In the genomic region with DNA sequence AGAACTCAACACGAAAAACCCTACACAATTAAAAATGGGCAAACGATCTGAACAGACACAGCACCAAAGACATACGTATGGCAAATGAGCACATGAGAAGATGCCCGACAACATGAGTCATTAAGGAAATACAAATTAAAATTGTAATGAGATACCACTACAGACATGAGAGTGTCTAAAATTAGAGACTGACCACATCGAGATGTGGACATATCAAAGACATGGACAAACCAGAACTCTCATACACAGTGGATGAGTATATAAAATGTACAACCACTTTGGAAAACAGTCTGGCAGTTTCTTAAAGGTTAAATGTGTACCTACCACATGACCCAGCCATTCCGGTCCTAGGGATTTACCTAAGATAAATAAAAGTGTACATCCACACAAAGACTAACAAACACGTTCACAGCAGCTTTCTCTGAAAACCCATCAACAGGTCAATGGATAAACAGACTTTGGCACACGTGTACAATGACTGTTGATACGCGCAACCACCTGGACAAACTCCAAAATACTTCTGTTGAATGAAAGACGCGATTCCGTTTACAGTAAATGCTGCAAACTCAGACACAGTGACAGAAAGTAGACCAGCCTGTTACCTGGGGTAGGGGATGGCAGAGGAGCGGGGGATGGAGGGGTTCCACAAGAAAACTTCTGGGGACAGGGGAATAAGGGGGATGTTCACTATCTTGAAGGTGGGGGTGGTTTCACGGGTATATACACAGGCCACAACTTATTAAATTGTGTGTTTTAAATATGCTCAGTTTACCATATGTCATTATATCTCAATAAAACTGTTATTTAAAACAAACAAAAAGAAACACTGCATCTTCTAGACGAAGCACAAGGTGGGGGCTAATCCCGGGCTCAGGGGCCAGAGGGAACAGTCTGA, we compare ENCODE assay signal across 8 cellular contexts. TPM values are rescaled to one million over a fixed set of nuclear protein-coding genes. Genes with fewer than 3 reads are reported as not detected.
DNase-seq lines count a peak whose midpoint lies in the region; ATAC-seq lines count a peak whose summit lies in the region.

No MANE protein-coding gene starts in this region.

- peak overlapping the region; percentile 95 to 99 (median 97) for H3K4me3 Mint-ChIP-seq in naive thymus-derived CD4-positive, alpha-beta T cell

- no peaks in the 10 kb centered on the region for H3K36me3 ChIP-seq in adipocyte (ENCODE audit: control insufficient read depth, insufficient read depth, low read length, severe bottlenecking)
- no peaks in the 10 kb centered on the region for H3K36me3 ChIP-seq in naive thymus-derived CD4-positive, alpha-beta T cell (ENCODE audit: control insufficient read depth in 2 of 3, insufficient read depth in 3 of 3, low read length in 3 of 3)

- DNase-seq in COR-L47 (lab: John Stamatoyannopoulos, UW) (peak; percentile 68), M059J (ENCODE audit: low read depth) (peak; percentile 79), adipocyte (ENCODE audit: low read depth) (peak; percentile 58), LoVo (ENCODE audit: low spot score) (no peak), NCI-H524 (lab: John Stamatoyannopoulos, UW) (no peak), NCI-H2227 (lab: John Stamatoyannopoulos, UW; ENCODE audit: unreplicated experiment) (no peak)
- peak in 4 of 9 donors; percentile 27 to 58 (median 34) for DNase-seq in naive thymus-derived CD4-positive, alpha-beta T cell
- no peak for DNase-seq in activated CD8-positive, alpha-beta memory T cell treated with anti-CD3 and anti-CD28 coated beads, Interleukin-2, amount 50 U/mL, for 48 hours

- POLR2A ChIA-PET in naive thymus-derived CD4-positive, alpha-beta T cell (lab: Charles Lee), result interaction anchor here (1.2 to 7.1 kb wide), 4 partner anchors 11 to 363 kb away, joined by 3 to 209 read pairs (median 9); a partner anchor contains a TSS

- H3K9me3 ChIP-seq in adipocyte (ENCODE audit: control insufficient read depth, low read length), result no peaks in the 10 kb centered on the region
- no peaks in the 10 kb centered on the region for H3K9me3 ChIP-seq in naive thymus-derived CD4-positive, alpha-beta T cell (ENCODE audit: control insufficient read depth in 2 of 3, low read length in 3 of 3)

- peak overlapping the region; percentile 79 for H3K27ac ChIP-seq in naive thymus-derived CD4-positive, alpha-beta T cell (ENCODE audit: low read depth, low read length)

- H3K27ac Mint-ChIP-seq in naive thymus-derived CD4-positive, alpha-beta T cell, result peak overlapping the region; percentile 98 to 100 (median 99)

- no peak for ATAC-seq in naive thymus-derived CD4-positive, alpha-beta T cell

- no peak overlapping the region for H3K4me3 ChIP-seq in adipocyte (ENCODE audit: low read length)
- peak overlapping the region; percentile 64 for H3K4me3 ChIP-seq in naive thymus-derived CD4-positive, alpha-beta T cell (ENCODE audit: low read length)

- no peaks in the 10 kb centered on the region for H3K27me3 ChIP-seq in adipocyte (replicated peaks; ENCODE audit: control insufficient read depth, insufficient read depth, low read length)
- no peaks in the 10 kb centered on the region for H3K27me3 ChIP-seq in naive thymus-derived CD4-positive, alpha-beta T cell (ENCODE audit: control insufficient read depth in 2 of 2, insufficient read depth in 2 of 2, low read length in 2 of 2)

- peaks cover 31% of the 10 kb centered on the region for H3K4me1 ChIP-seq in adipocyte (ENCODE audit: control insufficient read depth, insufficient read depth, low read length)
- H3K4me1 ChIP-seq in naive thymus-derived CD4-positive, alpha-beta T cell (ENCODE audit: control insufficient read depth in 2 of 2, insufficient read depth in 2 of 2, low read length in 2 of 2), result peaks cover 22 to 42% of the 10 kb centered on the region in 2 donors

- peaks cover 0 to 23% (median 0%) of the 10 kb centered on the region in 5 donors for H3K36me3 Mint-ChIP-seq in naive thymus-derived CD4-positive, alpha-beta T cell

- peaks cover 0 to 2% (median 0%) of the 10 kb centered on the region in 11 donors for H3K9me3 Mint-ChIP-seq in naive thymus-derived CD4-positive, alpha-beta T cell

- no peaks in the 10 kb centered on the region for H3K27me3 Mint-ChIP-seq in naive thymus-derived CD4-positive, alpha-beta T cell

- intact Hi-C loops in naive thymus-derived CD4-positive, alpha-beta T cell (cut with micrococcal nuclease), result loop anchor here (1.0 to 10.0 kb wide), 10 partner anchors 9 to 1234 kb away; a partner anchor contains a TSS

- H3K4me1 Mint-ChIP-seq in naive thymus-derived CD4-positive, alpha-beta T cell, result peaks cover 42 to 64% (median 60%) of the 10 kb centered on the region in 7 donors

- H3K9ac ChIP-seq in adipocyte (ENCODE audit: low read length), result no peak overlapping the region

- CTCF ChIA-PET in naive thymus-derived CD4-positive, alpha-beta T cell (lab: Charles Lee), result interaction anchor here (0.8 to 4.0 kb wide), 7 partner anchors 8 to 45 kb away, joined by 4 to 74 read pairs (median 4); no protein-coding TSS in a partner anchor

RNA-seq across cellular contexts. Expression of a gene that starts 2.1 kb away (rescaled TPM):
- total RNA-seq in M059J (2014; rRNA removed; shearing (Covaris generic)), result 8.0 and 13.9 TPM in 2 replicates
- 100 to 1,000 TPM; 128 to 196 (median 188) TPM for total RNA-seq in naive thymus-derived CD4-positive, alpha-beta T cell
- 1 to 10 TPM; 2.0 to 2.6 TPM for polyA plus RNA-seq in naive thymus-derived CD4-positive, alpha-beta T cell

Comparison
In these comparisons a context has a peak if more than half of its experiments do, and no peak if none do; other contexts are left out.
1. DNase-seq: peak in COR-L47 (single experiment), M059J (single experiment) and adipocyte (single experiment); none in LoVo (single experiment), NCI-H524 (0 of 2), NCI-H2227 (single experiment) and activated CD8-positive, alpha-beta memory T cell treated with anti-CD3 and anti-CD28 coated beads, Interleukin-2, amount 50 U/mL, for 48 hours (single experiment).